21 cellular contexts compared by ENCODE assay signal in genomic region chr15:61380270-61380669, GRCh38.
DNase-seq lines count a peak whose midpoint lies in the region; FAIRE-seq lines count a peak whose summit lies in the region.
"Had no signal": no experiment of that assay in that cellular context is flagged by ENCODE, and none has a peak within 500 bp of the region (broad histone marks: within the 10 kb centered on the region; RNA-seq: fewer than 3 reads in every experiment).

No MANE protein-coding gene starts in this region.

- no peak for FAIRE-seq in frontal cortex (lab: Jason Lieb, UNC)
- FAIRE-seq: A204.1, G401.6, GM12892, H1 had no signal

- H3K36me3 ChIP-seq in SJCRH30: no peaks in the 10 kb centered on the region
- H3K36me3 ChIP-seq: BLaER1 had no signal

- peaks cover 2% of the 10 kb centered on the region; the same call in 1 of the 2 replicates for H3K9me3 ChIP-seq in SJCRH30 (replicated peaks)
- H3K9me3 ChIP-seq: BLaER1, Caco-2 had no signal

- peaks cover 14% of the 10 kb centered on the region; the same call in 1 of the 2 replicates for H3K4me1 ChIP-seq in SJCRH30
- H3K4me1 ChIP-seq: BLaER1, Caco-2 had no signal

- no peaks in the 10 kb centered on the region for H3K27me3 ChIP-seq in SJCRH30
- H3K27me3 ChIP-seq: BLaER1 had no signal

- H3K27ac ChIP-seq in SJCRH30: peak overlapping the region; percentile 14; the same call in 1 of the 2 replicates
- H3K27ac ChIP-seq: 22Rv1, BLaER1, C4-2B, GM23248 had no signal

- no peak overlapping the region for H3K4me3 ChIP-seq in SJCRH30
- H3K4me3 ChIP-seq: BLaER1, GM23248 had no signal

- intact Hi-C loops in cardiac septum (cut with DNase I): no loop called here

- peak; percentile 92 to 96 for DNase-seq in NCI-H524 (lab: John Stamatoyannopoulos, UW)
- DNase-seq in NCI-H524 treated with DMSO at 0.1 percent for 48 hours (lab: John Stamatoyannopoulos, UW): no peak
- DNase-seq in SJCRH30: peak; percentile 54 to 58
- peak; percentile 13 for DNase-seq in retina
- no peak for DNase-seq in frontal cortex (ENCODE audit: low spot score in 2 of 2)
- DNase-seq in cardiac septum (ENCODE audit: low spot score): no peak
- DNase-seq: Caco-2; CD4-positive, CD25-positive, alpha-beta regulatory T cell; CD8-positive, alpha-beta T cell; DMS153; DND-41; GM23248; H7; HCEC 1CT had no signal

Comparison
In these comparisons a context has a peak if more than half of its experiments do, and no peak if none do; other contexts are left out.
1. DNase-seq: peak in NCI-H524 (2 of 2), SJCRH30 (2 of 2) and retina (single experiment); none in NCI-H524 treated with DMSO at 0.1 percent for 48 hours (single experiment), frontal cortex (0 of 2) and cardiac septum (single experiment).